31 cellular contexts compared by ENCODE assay signal in genomic region chr6:6565069-6565468, GRCh38. TPM values are rescaled to one million over a fixed set of nuclear protein-coding genes. Genes with fewer than 3 reads are reported as not detected.
"Had no signal": no experiment of that assay in that cellular context is flagged by ENCODE, and none has a peak within 500 bp of the region (broad histone marks: within the 10 kb centered on the region; RNA-seq: fewer than 3 reads in every experiment).

No MANE protein-coding gene starts in this region.

- H3K27me3 ChIP-seq: colonic mucosa, heart right ventricle, vagina had no signal

- FAIRE-seq: endometrium had no signal

- H3K36me3 ChIP-seq: colonic mucosa, esophagus squamous epithelium, heart right ventricle, vagina, WERI-Rb-1 had no signal

- H3K4me1 ChIP-seq: colonic mucosa, esophagus squamous epithelium, parathyroid adenoma, psoas muscle, vagina had no signal

- H3K4me3 ChIP-seq: colonic mucosa, esophagus squamous epithelium, heart right ventricle, psoas muscle, smooth muscle cell, vagina had no signal

- DNase-seq: activated CD4-positive, alpha-beta T cell treated with anti-CD3 and anti-CD28 coated beads for 48 hours; activated CD4-positive, alpha-beta T cell treated with anti-CD3 and anti-CD28 coated beads, Interleukin-2, amount 50 U/mL, for 48 hours; activated CD8-positive, alpha-beta memory T cell treated with anti-CD3 and anti-CD28 coated beads, Interleukin-2, amount 50 U/mL, for 4 hours; activated gamma-delta T cell; activated T-cell treated with anti-CD3 and anti-CD28 coated beads, Interleukin-2, amount 50 U/mL, for 24 hours; anterior cingulate cortex; colonic mucosa; effector CD8-positive, alpha-beta T cell; esophagus squamous epithelium; foreskin melanocyte; heart right ventricle; naive thymus-derived CD8-positive, alpha-beta T cell; nucleus accumbens; psoas muscle; stimulated activated CD4-positive, alpha-beta T cell treated with anti-CD3 and anti-CD28 coated beads, Interleukin-1b, Interleukin-23, amount 100 ng/mL, for 48 hours; stimulated activated CD4-positive, alpha-beta T cell treated with anti-CD3 and anti-CD28 coated beads, Interleukin-4, amount 100 ng/mL, for 4 hours; stimulated activated CD8-positive, alpha-beta memory T cell treated with anti-CD3 and anti-CD28 coated beads, Interleukin-4, amount 100 ng/mL, for 48 hours; stimulated activated naive CD8-positive, alpha-beta T cell treated with anti-CD3 and anti-CD28 coated beads, Interleukin-15, amount 100 ng/mL, for 72 hours; substantia nigra; WERI-Rb-1 had no signal

- H3K27ac ChIP-seq: colonic mucosa, epithelial cell of prostate, esophagus squamous epithelium, heart right ventricle, parathyroid adenoma, psoas muscle, vagina, WERI-Rb-1 had no signal

- H3K9me3 ChIP-seq: colonic mucosa, esophagus squamous epithelium, heart right ventricle, psoas muscle, vagina had no signal

- ATAC-seq: activated CD4-positive, CD25-positive, alpha-beta regulatory T cell treated with anti-CD3 and anti-CD28 coated beads, Interleukin-2, amount 50 U/mL, for 24 hours; heart right ventricle; naive thymus-derived CD8-positive, alpha-beta T cell; psoas muscle; stimulated activated memory B cell treated with anti-CD40 and anti-IgM and Interleukin-4, amounts not matched to agents 10 μg/mL and 1 μg/mL and 100 μg/mL, for 72 hours had no signal

RNA-seq across cellular contexts. Expression of gene LY86, which starts 23.5 kb away (rescaled TPM):
- total RNA-seq: dermis microvascular lymphatic vessel endothelial cell, glomerular endothelial cell, kidney epithelial cell, neural crest cell, smooth muscle cell had no signal
- polyA plus RNA-seq: smooth muscle cell had no signal
